In the genomic region with DNA sequence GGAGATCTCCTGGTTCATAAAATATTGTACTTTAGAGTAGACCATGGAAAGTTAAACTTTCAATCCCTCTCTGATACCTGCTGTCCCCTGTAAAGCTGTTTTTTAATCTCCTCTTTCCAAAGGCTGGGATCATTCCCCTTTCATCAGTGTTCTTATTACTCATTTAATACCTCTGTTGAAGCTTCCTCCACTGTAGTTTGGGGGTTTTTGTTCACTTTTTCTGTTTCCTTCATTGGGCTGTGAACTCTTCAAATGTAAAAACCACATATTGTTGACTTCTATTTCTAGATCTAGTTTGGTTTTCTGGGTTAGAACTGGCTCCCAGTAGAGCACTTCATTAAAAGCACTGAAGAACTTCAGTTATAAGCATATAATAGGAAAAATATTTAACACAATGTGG, we compare ENCODE assay signal across 22 cellular contexts.
DNase-seq lines count a peak whose midpoint lies in the region; ATAC-seq and TF ChIP-seq lines count a peak whose summit lies in the region.
"Had no signal": no experiment of that assay in that cellular context is flagged by ENCODE, and none has a peak within 500 bp of the region (broad histone marks: within the 10 kb centered on the region; RNA-seq: fewer than 3 reads in every experiment).

No MANE protein-coding gene starts in this region.

- no peaks in the 10 kb centered on the region for H3K9me3 ChIP-seq in naive thymus-derived CD4-positive, alpha-beta T cell (ENCODE audit: control insufficient read depth in 2 of 3, low read length in 3 of 3)
- H3K9me3 ChIP-seq: Caco-2, psoas muscle had no signal

- CTCF ChIA-PET in activated CD4-positive, alpha-beta memory T cell treated with anti-CD3 and anti-CD28 coated beads for 36 hours (lab: Charles Lee), result interaction anchor here (0.8 kb wide), 1 partner anchor 156 kb away, joined by 3 read pairs; no protein-coding TSS in a partner anchor
- CTCF ChIA-PET in naive thymus-derived CD4-positive, alpha-beta T cell (lab: Charles Lee), result no interaction called here

- peaks cover 15% of the 10 kb centered on the region for H3K36me3 Mint-ChIP-seq in activated CD4-positive, alpha-beta T cell treated with anti-CD3 and anti-CD28 coated beads, Interleukin-2, amount 10 ng/mL, durations not matched to agents 24 days and 14 days (ENCODE audit: low read depth)
- no peaks in the 10 kb centered on the region for H3K36me3 Mint-ChIP-seq in activated CD4-positive, alpha-beta memory T cell treated with anti-CD3 and anti-CD28 coated beads for 36 hours
- peaks cover 0 to 36% (median 5%) of the 10 kb centered on the region in 5 donors for H3K36me3 Mint-ChIP-seq in naive thymus-derived CD4-positive, alpha-beta T cell
- H3K36me3 Mint-ChIP-seq: brain; stimulated activated memory B cell treated with anti-CD40 and anti-IgM and Interleukin-4, amounts not matched to agents 10 μg/mL and 1 μg/mL and 100 μg/mL, for 72 hours had no signal

- H3K4me1 ChIP-seq in naive thymus-derived CD4-positive, alpha-beta T cell (ENCODE audit: control insufficient read depth in 2 of 2, insufficient read depth in 2 of 2, low read length in 2 of 2), result peaks cover 0 to 16% of the 10 kb centered on the region in 2 donors
- H3K4me1 ChIP-seq: Caco-2, psoas muscle, tibial nerve had no signal

- H3K9me3 Mint-ChIP-seq in activated CD4-positive, alpha-beta T cell treated with anti-CD3 and anti-CD28 coated beads, Interleukin-2, amount 10 ng/mL, durations not matched to agents 24 days and 14 days, result peaks cover 20% of the 10 kb centered on the region
- peaks cover 1% of the 10 kb centered on the region for H3K9me3 Mint-ChIP-seq in activated CD4-positive, alpha-beta memory T cell treated with anti-CD3 and anti-CD28 coated beads for 36 hours
- peaks cover 0 to 16% (median 2%) of the 10 kb centered on the region in 11 donors for H3K9me3 Mint-ChIP-seq in naive thymus-derived CD4-positive, alpha-beta T cell

- H3K4me1 Mint-ChIP-seq in activated CD4-positive, alpha-beta T cell treated with anti-CD3 and anti-CD28 coated beads, Interleukin-2, amount 10 ng/mL, durations not matched to agents 24 days and 14 days, result peaks cover 40% of the 10 kb centered on the region
- peaks cover 36% of the 10 kb centered on the region for H3K4me1 Mint-ChIP-seq in activated CD4-positive, alpha-beta memory T cell treated with anti-CD3 and anti-CD28 coated beads for 36 hours (ENCODE audit: low read depth)
- peaks cover 13 to 68% (median 48%) of the 10 kb centered on the region in 7 donors for H3K4me1 Mint-ChIP-seq in naive thymus-derived CD4-positive, alpha-beta T cell
- H3K4me1 Mint-ChIP-seq: stimulated activated memory B cell treated with anti-CD40 and anti-IgM and Interleukin-4, amounts not matched to agents 10 μg/mL and 1 μg/mL and 100 μg/mL, for 72 hours had no signal

- DNase-seq in activated CD4-positive, alpha-beta T cell treated with anti-CD3 and anti-CD28 coated beads, Interleukin-2, amount 10 ng/mL, durations not matched to agents 24 days and 14 days, result no peak
- no peak for DNase-seq in activated CD4-positive, alpha-beta T cell treated with anti-CD3 and anti-CD28 coated beads for 48 hours
- DNase-seq in GM12865 (ENCODE audit: low read depth) (peak; percentile 58), posterior cingulate gyrus (no peak), dorsolateral prefrontal cortex (no peak), NOMO-1 treated with DMSO at 0.1 percent for 48 hours (lab: John Stamatoyannopoulos, UW; ENCODE audit: unreplicated experiment) (no peak)
- DNase-seq in activated CD4-positive, alpha-beta memory T cell treated with anti-CD3 and anti-CD28 coated beads for 36 hours, result no peak
- peak in 3 of 9 donors; percentile 9 to 37 (median 29) for DNase-seq in naive thymus-derived CD4-positive, alpha-beta T cell
- DNase-seq: activated CD4-positive, alpha-beta T cell treated with anti-CD3 and anti-CD28 coated beads, Interleukin-2, amount 10 ng/mL, durations not matched to agents 7 days and 5 days; activated T-cell treated with anti-CD3 and anti-CD28 coated beads for 4 hours; Caco-2; effector memory CD4-positive, alpha-beta T cell; foreskin melanocyte; hippocampal formation; NCI-H1092 treated with DMSO at 0.1 percent for 48 hours; NCI-H2029; NCI-H226; psoas muscle had no signal

- POLR2A ChIA-PET in activated CD4-positive, alpha-beta memory T cell treated with anti-CD3 and anti-CD28 coated beads for 36 hours (lab: Charles Lee), result no interaction called here
- POLR2A ChIA-PET in naive thymus-derived CD4-positive, alpha-beta T cell (lab: Charles Lee), result interaction anchor here (0.6 kb wide), 1 partner anchor 32 kb away, joined by 4 read pairs; no protein-coding TSS in a partner anchor

- intact Hi-C loops in activated CD4-positive, alpha-beta T cell treated with anti-CD3 and anti-CD28 coated beads, Interleukin-2, amount 10 ng/mL, durations not matched to agents 24 days and 14 days (cut with micrococcal nuclease), result no loop called here
- intact Hi-C loops in activated CD4-positive, alpha-beta memory T cell treated with anti-CD3 and anti-CD28 coated beads for 36 hours (cut with micrococcal nuclease), result no loop called here
- intact Hi-C loops in naive thymus-derived CD4-positive, alpha-beta T cell (cut with micrococcal nuclease), result loop anchor here (1.0 to 5.0 kb wide), 3 partner anchors 52 to 88 kb away; no protein-coding TSS in a partner anchor
- intact Hi-C loops in posterior cingulate gyrus (cut with DNase I), result no loop called here
- intact Hi-C loops in dorsolateral prefrontal cortex (cut with DNase I), result no loop called here

- H3K36me3 ChIP-seq in naive thymus-derived CD4-positive, alpha-beta T cell (ENCODE audit: control insufficient read depth in 2 of 3, insufficient read depth in 3 of 3, low read length in 3 of 3), result no peaks in the 10 kb centered on the region
- H3K36me3 ChIP-seq: tibial nerve had no signal

- H3K27me3 ChIP-seq in naive thymus-derived CD4-positive, alpha-beta T cell (ENCODE audit: control insufficient read depth in 2 of 2, insufficient read depth in 2 of 2, low read length in 2 of 2), result no peaks in the 10 kb centered on the region
- peaks cover 0 to 7% (median 0%) of the 10 kb centered on the region in 45 donors for H3K27me3 ChIP-seq in dorsolateral prefrontal cortex
- H3K27me3 ChIP-seq: tibial nerve had no signal

- no peak for TF ChIP-seq CTCF in GM12865 (IDR thresholded peaks at IDR 0.05; ENCODE audit: insufficient read depth, low read depth, low read length, missing control alignments)
- no peak for TF ChIP-seq CTCF in dorsolateral prefrontal cortex (IDR thresholded peaks at IDR 0.05 in 54 of 56, conservative IDR thresholded peaks at IDR 0.05 in 2 of 56; ENCODE audit: low read depth in 1 of 56, partially characterized antibody in 56 of 56)

- H3K4me3 Mint-ChIP-seq in activated CD4-positive, alpha-beta T cell treated with anti-CD3 and anti-CD28 coated beads, Interleukin-2, amount 10 ng/mL, durations not matched to agents 24 days and 14 days, result no peak overlapping the region
- no peak overlapping the region for H3K4me3 Mint-ChIP-seq in activated CD4-positive, alpha-beta memory T cell treated with anti-CD3 and anti-CD28 coated beads for 36 hours
- peak overlapping the region in 8 of 10 donors; percentile 22 to 78 (median 48) for H3K4me3 Mint-ChIP-seq in naive thymus-derived CD4-positive, alpha-beta T cell
- H3K4me3 Mint-ChIP-seq: activated CD4-positive, alpha-beta T cell treated with anti-CD3 and anti-CD28 coated beads, Interleukin-2, amount 10 ng/mL, durations not matched to agents 7 days and 5 days; brain; stimulated activated memory B cell treated with anti-CD40 and anti-IgM and Interleukin-4, amounts not matched to agents 10 μg/mL and 1 μg/mL and 100 μg/mL, for 72 hours had no signal

- peak; percentile 40 for ATAC-seq in naive thymus-derived CD4-positive, alpha-beta T cell
- ATAC-seq: esophagus mucosa; psoas muscle; stimulated activated memory B cell treated with anti-CD40 and anti-IgM and Interleukin-4, amounts not matched to agents 10 μg/mL and 1 μg/mL and 100 μg/mL, for 72 hours had no signal

- H3K4me3 ChIP-seq in GM12865 (ENCODE audit: low read depth, low read length) (no peak overlapping the region), dorsolateral prefrontal cortex (no peak overlapping the region)
- no peak overlapping the region for H3K4me3 ChIP-seq in naive thymus-derived CD4-positive, alpha-beta T cell (ENCODE audit: low read length)
- H3K4me3 ChIP-seq: psoas muscle, tibial nerve had no signal

- no peaks in the 10 kb centered on the region for H3K27me3 Mint-ChIP-seq in activated CD4-positive, alpha-beta T cell treated with anti-CD3 and anti-CD28 coated beads, Interleukin-2, amount 10 ng/mL, durations not matched to agents 24 days and 14 days
- H3K27me3 Mint-ChIP-seq in activated CD4-positive, alpha-beta memory T cell treated with anti-CD3 and anti-CD28 coated beads for 36 hours, result no peaks in the 10 kb centered on the region
- H3K27me3 Mint-ChIP-seq in naive thymus-derived CD4-positive, alpha-beta T cell, result no peaks in the 10 kb centered on the region
- H3K27me3 Mint-ChIP-seq: activated CD4-positive, alpha-beta T cell treated with anti-CD3 and anti-CD28 coated beads, Interleukin-2, amount 10 ng/mL, durations not matched to agents 7 days and 5 days had no signal

- peak overlapping the region; percentile 80 for H3K27ac Mint-ChIP-seq in activated CD4-positive, alpha-beta T cell treated with anti-CD3 and anti-CD28 coated beads, Interleukin-2, amount 10 ng/mL, durations not matched to agents 24 days and 14 days
- H3K27ac Mint-ChIP-seq in activated CD4-positive, alpha-beta memory T cell treated with anti-CD3 and anti-CD28 coated beads for 36 hours, result peak overlapping the region; percentile 26
- H3K27ac Mint-ChIP-seq in naive thymus-derived CD4-positive, alpha-beta T cell, result peak overlapping the region in 8 of 9 donors; percentile 26 to 89 (median 80)
- H3K27ac Mint-ChIP-seq: activated CD4-positive, alpha-beta T cell treated with anti-CD3 and anti-CD28 coated beads, Interleukin-2, amount 10 ng/mL, durations not matched to agents 7 days and 5 days; brain; stimulated activated memory B cell treated with anti-CD40 and anti-IgM and Interleukin-4, amounts not matched to agents 10 μg/mL and 1 μg/mL and 100 μg/mL, for 72 hours had no signal

- no peak overlapping the region for H3K27ac ChIP-seq in naive thymus-derived CD4-positive, alpha-beta T cell (ENCODE audit: low read depth, low read length)
- no peak overlapping the region for H3K27ac ChIP-seq in dorsolateral prefrontal cortex
- H3K27ac ChIP-seq: psoas muscle, tibial nerve had no signal

Comparison
In these comparisons a context has a peak if more than half of its experiments do, and no peak if none do; other contexts are left out.
1. H3K27ac Mint-ChIP-seq: peak in every context shown above with its lines; median percentile 80 in activated CD4-positive, alpha-beta T cell treated with anti-CD3 and anti-CD28 coated beads, Interleukin-2, amount 10 ng/mL, durations not matched to agents 24 days and 14 days; 80 in naive thymus-derived CD4-positive, alpha-beta T cell; 26 in activated CD4-positive, alpha-beta memory T cell treated with anti-CD3 and anti-CD28 coated beads for 36 hours.
2. H3K4me3 Mint-ChIP-seq: peak in naive thymus-derived CD4-positive, alpha-beta T cell (8 of 10); none in activated CD4-positive, alpha-beta T cell treated with anti-CD3 and anti-CD28 coated beads, Interleukin-2, amount 10 ng/mL, durations not matched to agents 24 days and 14 days (single experiment) and activated CD4-positive, alpha-beta memory T cell treated with anti-CD3 and anti-CD28 coated beads for 36 hours (single experiment).
3. intact Hi-C loops: an anchor here in naive thymus-derived CD4-positive, alpha-beta T cell (1.0 to 5.0 kb wide); none called in activated CD4-positive, alpha-beta T cell treated with anti-CD3 and anti-CD28 coated beads, Interleukin-2, amount 10 ng/mL, durations not matched to agents 24 days and 14 days, activated CD4-positive, alpha-beta memory T cell treated with anti-CD3 and anti-CD28 coated beads for 36 hours, posterior cingulate gyrus and dorsolateral prefrontal cortex.